In the genomic region with DNA sequence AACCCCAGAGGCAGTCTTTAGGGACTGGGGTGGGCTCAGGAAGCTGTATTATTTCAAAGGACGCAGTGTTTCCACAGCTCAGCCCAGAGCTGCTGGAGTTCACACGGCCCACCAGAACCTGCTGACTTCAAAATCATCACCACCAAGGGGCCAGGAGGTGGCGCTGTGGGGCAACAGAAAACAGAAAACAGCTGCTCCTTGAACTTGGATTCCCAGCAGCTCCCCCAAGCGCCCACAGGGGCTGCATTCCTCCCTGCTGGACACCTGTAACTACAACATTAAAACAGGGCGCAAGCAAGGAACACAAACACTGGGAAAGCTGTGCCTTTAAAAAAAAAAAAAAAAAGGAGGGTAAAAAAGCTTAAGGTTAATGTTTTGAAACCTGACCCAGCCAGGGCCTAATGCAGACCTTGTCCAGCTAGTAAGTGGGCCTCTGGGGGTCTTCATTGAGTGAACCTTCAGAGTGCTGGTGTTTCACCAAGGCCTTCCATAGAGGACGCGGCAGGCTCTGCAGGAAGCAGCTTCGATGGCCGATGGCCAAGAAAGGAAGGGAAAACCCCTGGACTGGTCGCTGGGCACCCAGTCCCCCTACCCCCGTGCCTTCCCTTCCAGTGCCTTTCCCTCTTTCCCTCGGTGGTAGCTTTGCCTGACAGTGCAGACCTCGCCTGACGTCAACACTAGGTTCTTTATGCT, we compare ENCODE assay signal across 8 cellular contexts.
DNase-seq lines count a peak whose midpoint lies in the region; ATAC-seq and TF ChIP-seq lines count a peak whose summit lies in the region.

No MANE protein-coding gene starts in this region.

- no peaks in the 10 kb centered on the region for H3K9me3 ChIP-seq in HEK293 (ENCODE audit: control insufficient read depth, insufficient read depth, low read depth, low read length)

- no peak overlapping the region for H3K4me3 ChIP-seq in HEK293 (ENCODE audit: low read depth, low read length)

- DNase-seq in CMK (ENCODE audit: low read depth) (peak; percentile 72), NCI-H2196 treated with DMSO at 0.1 percent for 48 hours (lab: John Stamatoyannopoulos, UW; ENCODE audit: unreplicated experiment) (peak; percentile 74), T47D (ENCODE audit: low read depth in 1 of 2, low spot score in 1 of 2) (peak; percentile 44 to 91), iris pigment epithelial cell (ENCODE audit: low read depth) (peak; percentile 86)
- DNase-seq in stimulated activated CD4-positive, alpha-beta T cell treated with anti-CD3 and anti-CD28 coated beads, Interleukin-12 subunit alpha, Interleukin-12 subunit beta, amount 100 ng/mL, for 4 hours, result peak; percentile 74

- TF ChIP-seq CTCF in HEK293 (tag by site-specific recombination; IDR thresholded peaks at IDR 0.05) (peak; percentile 93), VCaP (conservative IDR thresholded peaks at IDR 0.05) (peak; percentile 88)

- in situ Hi-C loops in T47D (cut with HindIII; ENCODE audit: low pct_unique_long_range_greater_than_20kb, low sequenced_read_pairs), result no loop called here

- no peaks in the 10 kb centered on the region for H3K4me1 ChIP-seq in HEK293 (ENCODE audit: control insufficient read depth, insufficient read depth, low read length)

- no peak overlapping the region for H3K27ac ChIP-seq in HEK293 (ENCODE audit: extremely low read depth, low read depth, low read length)
- peak overlapping the region; percentile 86 for H3K27ac ChIP-seq in VCaP

- POLR2A ChIA-PET in HEK293 (lab: Yijun Ruan, JAX), result interaction anchor here (0.9 to 1.8 kb wide), 4 partner anchors 10 to 92 kb away, joined by 3 to 6 read pairs (median 3); no protein-coding TSS in a partner anchor

- CTCF ChIA-PET in HEK293 (lab: Yijun Ruan, JAX), result interaction anchor here (0.5 to 11.8 kb wide), 77 partner anchors 10 to 1204 kb away, joined by 3 to 256 read pairs (median 4); partner anchors contain the start of genes COPS8 and RAB17

- no peak for ATAC-seq in HG02623 (IDR thresholded peaks at IDR 0.05; ENCODE audit: unreplicated experiment)

- no peaks in the 10 kb centered on the region for H3K36me3 ChIP-seq in HEK293 (ENCODE audit: control insufficient read depth in 2 of 2, insufficient read depth in 1 of 2, low read length in 2 of 2)

TF ChIP-seq in HEK293, 187 proteins besides CTCF, POLR2A, EP300 and RAD21:
- TF ChIP-seq ZNF19 (tag by site-specific recombination; IDR thresholded peaks at IDR 0.05; ENCODE audit: low read depth), result no peak
- peak; percentile 37; the same call in 1 of the 2 replicates for TF ChIP-seq ZNF2 (tag by site-specific recombination; IDR thresholded peaks at IDR 0.05)
- TF ChIP-seq ZNF398 (tag by site-specific recombination; IDR thresholded peaks at IDR 0.05), result no peak
- no peak for TF ChIP-seq ZNF501 (tag by site-specific recombination; IDR thresholded peaks at IDR 0.05)
- TF ChIP-seq ZNF274 (IDR thresholded peaks at IDR 0.05; ENCODE audit: low read length), result no peak
- no peak for TF ChIP-seq ZNF274 (tag by site-specific recombination; IDR thresholded peaks at IDR 0.05; ENCODE audit: borderline replicate concordance)
- TF ChIP-seq ZIC2 (tag by site-specific recombination; IDR thresholded peaks at IDR 0.05), result peak; percentile 38
- TF ChIP-seq ZBTB7A (tag by site-specific recombination; IDR thresholded peaks at IDR 0.05; ENCODE audit: low read depth), result no peak
- TF ChIP-seq, protein P1, sequence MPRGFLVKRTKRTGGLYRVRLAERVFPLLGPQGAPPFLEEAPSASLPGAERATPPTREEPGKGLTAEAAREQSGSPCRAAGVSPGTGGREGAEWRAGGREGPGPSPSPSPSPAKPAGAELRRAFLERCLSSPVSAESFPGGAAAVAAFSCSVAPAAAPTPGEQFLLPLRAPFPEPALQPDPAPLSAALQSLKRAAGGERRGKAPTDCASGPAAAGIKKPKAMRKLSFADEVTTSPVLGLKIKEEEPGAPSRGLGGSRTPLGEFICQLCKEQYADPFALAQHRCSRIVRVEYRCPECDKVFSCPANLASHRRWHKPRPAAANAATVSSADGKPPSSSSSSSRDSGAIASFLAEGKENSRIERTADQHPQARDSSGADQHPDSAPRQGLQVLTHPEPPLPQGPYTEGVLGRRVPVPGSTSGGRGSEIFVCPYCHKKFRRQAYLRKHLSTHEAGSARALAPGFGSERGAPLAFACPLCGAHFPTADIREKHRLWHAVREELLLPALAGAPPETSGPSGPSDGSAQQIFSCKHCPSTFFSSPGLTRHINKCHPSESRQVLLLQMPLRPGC (tag by site-specific recombination; IDR thresholded peaks at IDR 0.05), result no peak
- TF ChIP-seq ZNF10 (tag by site-specific recombination; IDR thresholded peaks at IDR 0.05), result peak; percentile 46; the same call in 1 of the 2 replicates
- TF ChIP-seq, protein P2, sequence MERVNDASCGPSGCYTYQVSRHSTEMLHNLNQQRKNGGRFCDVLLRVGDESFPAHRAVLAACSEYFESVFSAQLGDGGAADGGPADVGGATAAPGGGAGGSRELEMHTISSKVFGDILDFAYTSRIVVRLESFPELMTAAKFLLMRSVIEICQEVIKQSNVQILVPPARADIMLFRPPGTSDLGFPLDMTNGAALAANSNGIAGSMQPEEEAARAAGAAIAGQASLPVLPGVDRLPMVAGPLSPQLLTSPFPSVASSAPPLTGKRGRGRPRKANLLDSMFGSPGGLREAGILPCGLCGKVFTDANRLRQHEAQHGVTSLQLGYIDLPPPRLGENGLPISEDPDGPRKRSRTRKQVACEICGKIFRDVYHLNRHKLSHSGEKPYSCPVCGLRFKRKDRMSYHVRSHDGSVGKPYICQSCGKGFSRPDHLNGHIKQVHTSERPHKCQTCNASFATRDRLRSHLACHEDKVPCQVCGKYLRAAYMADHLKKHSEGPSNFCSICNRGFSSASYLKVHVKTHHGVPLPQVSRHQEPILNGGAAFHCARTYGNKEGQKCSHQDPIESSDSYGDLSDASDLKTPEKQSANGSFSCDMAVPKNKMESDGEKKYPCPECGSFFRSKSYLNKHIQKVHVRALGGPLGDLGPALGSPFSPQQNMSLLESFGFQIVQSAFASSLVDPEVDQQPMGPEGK (tag by site-specific recombination; IDR thresholded peaks at IDR 0.05), result 0 out of 2 replicates have a peak, but pooled peaks have one; percentile 19
- TF ChIP-seq KLF7 (tag by site-specific recombination; IDR thresholded peaks at IDR 0.05; ENCODE audit: borderline replicate concordance), result no peak
- peak; percentile 85 for TF ChIP-seq ZNF654 (tag by site-specific recombination; IDR thresholded peaks at IDR 0.05; ENCODE audit: low read depth)
- peak; percentile 91 for TF ChIP-seq SCRT2 (tag by site-specific recombination; IDR thresholded peaks at IDR 0.05)
- TF ChIP-seq ZNF146 (tag by site-specific recombination; IDR thresholded peaks at IDR 0.05), result no peak
- no peak for TF ChIP-seq SP7 (tag by site-specific recombination; IDR thresholded peaks at IDR 0.05)
- peak; percentile 83 for TF ChIP-seq SCRT1 (tag by site-specific recombination; IDR thresholded peaks at IDR 0.05; ENCODE audit: borderline replicate concordance)
